20 cellular contexts compared by ENCODE assay signal in genomic region chr13:93925976-93926375, GRCh38.
A peak's percentile ranks its signal among the peaks of the same experiment; 100 is the strongest.
DNase-seq lines count a peak whose midpoint lies in the region; ATAC-seq and TF ChIP-seq lines count a peak whose summit lies in the region.
"Had no signal": no experiment of that assay in that cellular context is flagged by ENCODE, and none has a peak within 500 bp of the region (broad histone marks: within the 10 kb centered on the region; RNA-seq: fewer than 3 reads in every experiment).

No MANE protein-coding gene starts in this region.

- no peak overlapping the region for H2AFZ ChIP-seq in neural progenitor cell (replicated peaks)

- H3K27me3 Mint-ChIP-seq in neural progenitor cell (ENCODE audit: insufficient read depth, low read depth) = peaks cover 2% of the 10 kb centered on the region
- H3K27me3 Mint-ChIP-seq: B cell had no signal

- no peak overlapping the region for H3K27ac ChIP-seq in neural progenitor cell
- no peak overlapping the region for H3K27ac ChIP-seq in stomach

- peak overlapping the region; percentile 44 for H3K27ac Mint-ChIP-seq in neural progenitor cell
- H3K27ac Mint-ChIP-seq: B cell, CD14-positive monocyte, IgD-negative memory B cell had no signal

- no peak for TF ChIP-seq EP300 in stomach (IDR thresholded peaks at IDR 0.05)

- H3K36me3 Mint-ChIP-seq in neural progenitor cell = no peaks in the 10 kb centered on the region
- H3K36me3 Mint-ChIP-seq: CD14-positive monocyte, IgD-negative memory B cell had no signal

- H3K36me3 ChIP-seq in neural progenitor cell = no peaks in the 10 kb centered on the region
- H3K36me3 ChIP-seq in stomach = no peaks in the 10 kb centered on the region

- intact Hi-C loops in stomach (cut with DNase I; ENCODE audit: low total_unique reads) = no loop called here

- no peak overlapping the region for H3K9ac ChIP-seq in neural progenitor cell
- H3K9ac ChIP-seq: SK-N-SH had no signal

- no peak overlapping the region for H3K4me2 ChIP-seq in neural progenitor cell
- H3K4me2 ChIP-seq: SK-N-SH had no signal

- H4K20me1 ChIP-seq in neural progenitor cell (ENCODE audit: low read depth) = no peaks in the 10 kb centered on the region

- H3K4me1 ChIP-seq in neural progenitor cell (no peaks in the 10 kb centered on the region), stomach (no peaks in the 10 kb centered on the region)

- peaks cover 5% of the 10 kb centered on the region for H3K4me1 Mint-ChIP-seq in neural progenitor cell
- H3K4me1 Mint-ChIP-seq: B cell, CD14-positive monocyte, IgD-negative memory B cell had no signal

- 67 to 89% (median 73%) methylated on average over 1 of the region's 1 CpG for WGBS in stomach, 5 donors

- no peaks in the 10 kb centered on the region for H3K79me2 ChIP-seq in neural progenitor cell (ENCODE audit: low read depth)

- H3K4me3 ChIP-seq in neural progenitor cell = no peak overlapping the region
- H3K4me3 ChIP-seq in stomach = no peak overlapping the region
- H3K4me3 ChIP-seq: GM12878 had no signal

- no peak for TF ChIP-seq CTCF in neural progenitor cell (IDR thresholded peaks at IDR 0.05)
- no peak for TF ChIP-seq CTCF in stomach (IDR thresholded peaks at IDR 0.05)

- no peaks in the 10 kb centered on the region for H3F3A ChIP-seq in neural progenitor cell (ENCODE audit: low read depth)

- DNase-seq in COLO668 (lab: John Stamatoyannopoulos, UW; ENCODE audit: unreplicated experiment) (peak; percentile 57), NCI-H146 (lab: John Stamatoyannopoulos, UW) (peak; percentile 43), SHP77 treated with DMSO at 0.1 percent for 48 hours (lab: John Stamatoyannopoulos, UW) (peak; percentile 84), neural progenitor cell (ENCODE audit: low spot score) (no peak), stomach (no peak), iPS-NIHi7 (ENCODE audit: extremely low spot score) (no peak)
- DNase-seq: DMS79 treated with DMSO at 0.1 percent for 48 hours, H7, MV-4-11, NCI-H1105 treated with DMSO at 0.1 percent for 48 hours, NCI-H1694 treated with DMSO at 0.1 percent for 48 hours, PC-3, Right ventricle myocardium superior, SK-N-SH, T-helper 2 cell had no signal

- H3K9me3 Mint-ChIP-seq in neural progenitor cell = peaks cover 4% of the 10 kb centered on the region

- H3K9me3 ChIP-seq in neural progenitor cell (ENCODE audit: low read depth) = no peaks in the 10 kb centered on the region
- peaks cover 0 to 7% (median 3%) of the 10 kb centered on the region in 4 donors for H3K9me3 ChIP-seq in stomach
- H3K9me3 ChIP-seq: SK-N-SH had no signal

- no peak overlapping the region for H3K4me3 Mint-ChIP-seq in neural progenitor cell
- H3K4me3 Mint-ChIP-seq: B cell, CD14-positive monocyte, IgD-negative memory B cell had no signal

- H3K27me3 ChIP-seq in neural progenitor cell (no peaks in the 10 kb centered on the region), stomach (no peaks in the 10 kb centered on the region)

- ATAC-seq in GM18505 (IDR thresholded peaks at IDR 0.05; ENCODE audit: unreplicated experiment) = no peak
- ATAC-seq: GM12878 had no signal

- TF ChIP-seq POLR2A in stomach (IDR thresholded peaks at IDR 0.05) = no peak
- no peak for TF ChIP-seq POLR2A in GM18505 (IDR thresholded peaks at IDR 0.05; ENCODE audit: borderline replicate concordance, extremely low read depth, insufficient read depth, insufficient read length)

Comparison
In these comparisons a context has a peak if more than half of its experiments do, and no peak if none do; other contexts are left out.
1. DNase-seq: peak in COLO668 (single experiment), NCI-H146 (single experiment) and SHP77 treated with DMSO at 0.1 percent for 48 hours (single experiment); none in neural progenitor cell (single experiment), stomach (single experiment) and iPS-NIHi7 (single experiment).